8 cellular contexts compared by ENCODE assay signal in the genomic region with DNA sequence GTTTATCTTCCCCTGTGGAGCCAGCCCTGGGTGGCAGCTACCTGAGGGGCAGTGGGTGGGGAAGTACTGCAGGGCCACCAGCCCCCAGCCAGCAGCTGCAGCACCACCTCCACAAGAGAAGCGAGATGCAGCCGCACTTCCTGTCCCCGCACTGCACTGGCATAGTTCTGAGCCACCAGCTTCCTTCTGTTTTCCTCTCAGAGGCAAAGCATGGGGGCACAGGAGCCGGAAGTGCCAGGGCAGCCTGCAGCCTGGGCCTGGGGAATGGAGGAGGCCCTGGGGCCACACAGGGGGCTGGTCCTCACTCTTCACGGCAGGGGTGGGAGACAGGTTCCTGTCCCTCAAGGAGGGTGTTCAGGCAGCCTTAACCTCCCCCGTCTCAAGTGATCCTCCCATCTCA. TPM values are rescaled to one million over a fixed set of nuclear protein-coding genes. Genes with fewer than 3 reads are reported as not detected.
DNase-seq lines count a peak whose midpoint lies in the region; ATAC-seq and TF ChIP-seq lines count a peak whose summit lies in the region.

No MANE protein-coding gene starts in this region.

- TF ChIP-seq CTCF in GM13976 (IDR thresholded peaks at IDR 0.05; ENCODE audit: borderline replicate concordance, control extremely low read depth, extremely low read depth, insufficient read depth, missing control alignments): no peak

- no peaks in the 10 kb centered on the region for H3K27me3 Mint-ChIP-seq in activated T-cell treated with anti-CD3 and anti-CD28 coated beads, Interleukin-2, amount 50 U/mL, for 4 hours (ENCODE audit: low read depth)

- H3K4me3 Mint-ChIP-seq in activated T-cell treated with anti-CD3 and anti-CD28 coated beads, Interleukin-2, amount 50 U/mL, for 4 hours: peak overlapping the region; percentile 56

- in situ Hi-C loops in GM13976 (cut with MboI; ENCODE audit: low sequenced_read_pairs, unreplicated experiment): no loop called here

- H3K9me3 Mint-ChIP-seq in activated T-cell treated with anti-CD3 and anti-CD28 coated beads, Interleukin-2, amount 50 U/mL, for 4 hours: no peaks in the 10 kb centered on the region

- H3K27ac ChIP-seq in temporal lobe (ENCODE audit: low read depth, low read length): peak overlapping the region; percentile 7

- H3K36me3 Mint-ChIP-seq in activated T-cell treated with anti-CD3 and anti-CD28 coated beads, Interleukin-2, amount 50 U/mL, for 4 hours (ENCODE audit: insufficient read depth): peaks cover 7% of the 10 kb centered on the region

- DNase-seq in activated T-cell treated with anti-CD3 and anti-CD28 coated beads for 1 hour (ENCODE audit: low read depth) (peak; percentile 43), activated T-cell treated with anti-CD3 and anti-CD28 coated beads for 4 hours (no peak), left colon (peak in 1 of 2 donors; percentile 59), NCI-H510A treated with DMSO at 0.1 percent for 48 hours (lab: John Stamatoyannopoulos, UW) (no peak), GM13976 (ENCODE audit: low spot score) (no peak), LoVo (ENCODE audit: low spot score) (no peak)
- DNase-seq in activated T-cell treated with anti-CD3 and anti-CD28 coated beads, Interleukin-2, amount 50 U/mL, for 4 hours: peak; percentile 31

- intact Hi-C loops in left colon (cut with DNase I, micrococcal nuclease): no loop called here

- ATAC-seq in activated T-cell treated with anti-CD3 and anti-CD28 coated beads, Interleukin-2, amount 50 U/mL, for 4 hours: peak; percentile 64 to 71
- ATAC-seq in left colon: peak; percentile 27

- H3K4me1 Mint-ChIP-seq in activated T-cell treated with anti-CD3 and anti-CD28 coated beads, Interleukin-2, amount 50 U/mL, for 4 hours (ENCODE audit: low read depth): peaks cover 59% of the 10 kb centered on the region

RNA-seq across cellular contexts. Expression of a gene that starts 11.9 kb away (rescaled TPM):
- 10 to 100 TPM; 51.1 to 54.3 (median 52.5) TPM for total RNA-seq in activated T-cell treated with anti-CD3 and anti-CD28 coated beads, Interleukin-2, amount 50 U/mL, for 4 hours
- total RNA-seq in left colon (100 to 1,000 TPM in 1 of 2 donors, 10 to 100 TPM in 1; 77.4 to 121 TPM), temporal lobe (0.49 TPM)

RNA-seq across cellular contexts. Expression of a gene that starts 18.9 kb away (rescaled TPM):
- 10 to 100 TPM; 73.3 to 79.5 (median 77.3) TPM for total RNA-seq in activated T-cell treated with anti-CD3 and anti-CD28 coated beads, Interleukin-2, amount 50 U/mL, for 4 hours
- 10 to 100 TPM; 56.9 to 73.3 TPM for total RNA-seq in left colon
- 27.5 TPM for total RNA-seq in temporal lobe

RNA-seq across cellular contexts. Expression of a gene that starts 31.0 kb away (rescaled TPM):
- total RNA-seq in activated T-cell treated with anti-CD3 and anti-CD28 coated beads, Interleukin-2, amount 50 U/mL, for 4 hours: 10 to 100 TPM; 39.0 to 50.2 (median 43.7) TPM
- total RNA-seq in left colon (10 to 100 TPM; 37.7 to 50.7 TPM), temporal lobe (36.1 TPM)

RNA-seq across cellular contexts. Expression of a gene that starts 47.7 kb away (rescaled TPM):
- not detected for total RNA-seq in activated T-cell treated with anti-CD3 and anti-CD28 coated beads, Interleukin-2, amount 50 U/mL, for 4 hours
- total RNA-seq in left colon: 10 to 100 TPM; 42.9 to 44.5 TPM
- total RNA-seq in temporal lobe: not detected

RNA-seq across cellular contexts. Expression of a gene that starts 47.9 kb away (rescaled TPM):
- 10 to 100 TPM; 23.5 to 39.5 (median 24.9) TPM for total RNA-seq in activated T-cell treated with anti-CD3 and anti-CD28 coated beads, Interleukin-2, amount 50 U/mL, for 4 hours
- 100 to 1,000 TPM in 1 of 2 donors, 10 to 100 TPM in 1; 40.4 to 161 TPM for total RNA-seq in left colon
- 70.3 TPM for total RNA-seq in temporal lobe

Comparison
In these comparisons a context has a peak if more than half of its experiments do, and no peak if none do; other contexts are left out.
1. DNase-seq: peak in activated T-cell treated with anti-CD3 and anti-CD28 coated beads for 1 hour (single experiment) and activated T-cell treated with anti-CD3 and anti-CD28 coated beads, Interleukin-2, amount 50 U/mL, for 4 hours (single experiment); none in activated T-cell treated with anti-CD3 and anti-CD28 coated beads for 4 hours (single experiment), NCI-H510A treated with DMSO at 0.1 percent for 48 hours (single experiment), GM13976 (single experiment) and LoVo (single experiment).
2. RNA of a gene that starts 11.9 kb away (total RNA-seq): 77.4 to 121 TPM in left colon and 51.1 to 54.3 TPM in activated T-cell treated with anti-CD3 and anti-CD28 coated beads, Interleukin-2, amount 50 U/mL, for 4 hours; 0.49 TPM in temporal lobe (single experiment); every median in the first group is over 10 times any median in the second.